21 cellular contexts compared by ENCODE assay signal in the genomic region with DNA sequence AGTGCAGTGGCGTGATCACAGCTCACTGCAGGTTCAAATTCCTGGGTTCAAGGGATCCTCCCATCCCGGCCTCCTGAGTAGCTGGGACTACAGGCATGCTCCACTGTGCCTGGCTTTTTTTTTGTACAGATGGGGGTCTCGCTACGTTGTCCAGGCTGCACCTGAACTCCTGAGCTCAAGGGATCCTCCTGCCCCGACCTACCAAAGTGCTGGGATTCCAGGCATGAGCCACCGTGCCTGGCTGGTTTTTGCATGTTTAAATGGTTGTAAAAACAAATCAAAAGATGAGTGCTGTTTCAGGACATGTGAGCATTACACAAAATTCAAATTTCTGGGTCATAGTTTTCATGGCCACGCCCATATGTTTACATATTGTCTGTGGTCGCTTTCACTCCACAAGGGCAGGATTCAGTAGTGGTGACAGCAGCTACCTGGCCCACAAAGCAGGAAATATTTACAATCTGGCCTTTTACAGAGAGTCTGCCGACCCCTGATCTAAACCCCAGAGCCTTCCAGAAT. TPM values are rescaled to one million over a fixed set of nuclear protein-coding genes. Genes with fewer than 3 reads are reported as not detected.
A peak's percentile ranks its signal among the peaks of the same experiment; 100 is the strongest.
DNase-seq lines count a peak whose midpoint lies in the region; ATAC-seq lines count a peak whose summit lies in the region.
"Had no signal": no experiment of that assay in that cellular context is flagged by ENCODE, and none has a peak within 500 bp of the region (broad histone marks: within the 10 kb centered on the region; RNA-seq: fewer than 3 reads in every experiment).

No MANE protein-coding gene starts in this region.

- no peak overlapping the region for H3K27ac ChIP-seq in CD8-positive, alpha-beta memory T cell (ENCODE audit: low read depth, low read length)
- H3K27ac ChIP-seq: C4-2B had no signal

- DNase-seq in SIG-M5 treated with dmso at 0.1 percent for 504 hours (lab: John Stamatoyannopoulos, UW; ENCODE audit: unreplicated experiment) (peak; percentile 7), SIG-M5 (lab: John Stamatoyannopoulos, UW) (no peak), NCI-H526 treated with DMSO at 0.1 percent for 48 hours (lab: John Stamatoyannopoulos, UW) (peak; percentile 67), germinal center (ENCODE audit: low spot score) (no peak), UCSD-AML1 (lab: John Stamatoyannopoulos, UW; ENCODE audit: unreplicated experiment) (no peak)
- no peak for DNase-seq in CD8-positive, alpha-beta memory T cell
- DNase-seq in effector memory CD8-positive, alpha-beta T cell: no peak
- DNase-seq: GDM1, Kasumi-1, NCI-H1092 treated with DMSO at 0.1 percent for 48 hours, NCI-H1436 treated with DMSO at 0.1 percent for 48 hours, NCI-H1930, NCI-H748 treated with DMSO at 0.1 percent for 48 hours had no signal

- no peak overlapping the region for H3K4me3 ChIP-seq in CD8-positive, alpha-beta memory T cell (ENCODE audit: low read length)

- H3K27me3 Mint-ChIP-seq in CD8-positive, alpha-beta memory T cell: peaks cover 0 to 1% of the 10 kb centered on the region in 2 donors
- no peaks in the 10 kb centered on the region for H3K27me3 Mint-ChIP-seq in effector memory CD8-positive, alpha-beta T cell

- peak overlapping the region in 6 of 8 donors; percentile 7 to 72 (median 58) for H3K27ac Mint-ChIP-seq in CD8-positive, alpha-beta memory T cell
- no peak overlapping the region for H3K27ac Mint-ChIP-seq in effector memory CD8-positive, alpha-beta T cell

- peaks cover 9% of the 10 kb centered on the region for H3K4me1 ChIP-seq in CD8-positive, alpha-beta memory T cell (ENCODE audit: insufficient read depth, low read length)

- peaks cover 10 to 20% (median 16%) of the 10 kb centered on the region in 5 donors for H3K9me3 Mint-ChIP-seq in CD8-positive, alpha-beta memory T cell
- peaks cover 8 to 11% of the 10 kb centered on the region in 2 donors for H3K9me3 Mint-ChIP-seq in effector memory CD8-positive, alpha-beta T cell

- peaks cover 15% of the 10 kb centered on the region for H3K9me3 ChIP-seq in CD8-positive, alpha-beta memory T cell (ENCODE audit: low read length)

- POLR2A ChIA-PET in CD8-positive, alpha-beta memory T cell (lab: Charles Lee): interaction anchor here (1.1 kb wide), 1 partner anchor 19 kb away, joined by 6 read pairs; a partner anchor contains a TSS

- peaks cover 23 to 28% (median 25%) of the 10 kb centered on the region in 3 donors for H3K4me1 Mint-ChIP-seq in CD8-positive, alpha-beta memory T cell
- H3K4me1 Mint-ChIP-seq in effector memory CD8-positive, alpha-beta T cell (ENCODE audit: low read depth in 2 of 2): peaks cover 11 to 15% of the 10 kb centered on the region in 2 donors

- no peaks in the 10 kb centered on the region for H3K27me3 ChIP-seq in CD8-positive, alpha-beta memory T cell (ENCODE audit: insufficient read depth, low read length, poor library complexity, severe bottlenecking)

- peaks cover 7 to 22% (median 20%) of the 10 kb centered on the region in 3 donors for H3K36me3 Mint-ChIP-seq in CD8-positive, alpha-beta memory T cell
- H3K36me3 Mint-ChIP-seq in effector memory CD8-positive, alpha-beta T cell (ENCODE audit: insufficient read depth): peaks cover 29% of the 10 kb centered on the region

- CTCF ChIA-PET in CD8-positive, alpha-beta memory T cell (lab: Charles Lee): interaction anchor here (1.0 to 2.2 kb wide), 4 partner anchors 17 to 42 kb away, joined by 3 to 9 read pairs (median 4); a partner anchor contains a TSS

- peaks cover 7% of the 10 kb centered on the region for H3K36me3 ChIP-seq in CD8-positive, alpha-beta memory T cell (ENCODE audit: insufficient read depth, low read length)

- H3K4me3 Mint-ChIP-seq in CD8-positive, alpha-beta memory T cell: peak overlapping the region in 1 of 7 donors; percentile 46
- H3K4me3 Mint-ChIP-seq in effector memory CD8-positive, alpha-beta T cell: no peak overlapping the region

- ATAC-seq in effector memory CD8-positive, alpha-beta T cell (replicated peaks): peak; percentile 27
- no peak for ATAC-seq in GM21526 (IDR thresholded peaks at IDR 0.05; ENCODE audit: low FRiP score, unreplicated experiment)
- ATAC-seq: Panc1 had no signal

RNA-seq across cellular contexts. Expression of a gene that starts 5.3 kb away (rescaled TPM):
- 10 to 100 TPM; 27.6 to 28.1 TPM for total RNA-seq in CD8-positive, alpha-beta memory T cell
- 142 TPM for polyA plus RNA-seq in CD8-positive, alpha-beta memory T cell
- total RNA-seq: MCF 10A, NCI-H460 had no signal

RNA-seq across cellular contexts. Expression of a gene that starts 8.8 kb away (rescaled TPM):
- total RNA-seq in CD8-positive, alpha-beta memory T cell: not detected
- polyA plus RNA-seq in CD8-positive, alpha-beta memory T cell: not detected
- total RNA-seq: A172, Daoy, H4, MCF 10A, NCI-H460 had no signal

RNA-seq across cellular contexts. Expression of a gene that starts 18.4 kb away (rescaled TPM):
- 10 to 100 TPM; 85.0 to 95.3 TPM for total RNA-seq in CD8-positive, alpha-beta memory T cell
- 113 TPM for polyA plus RNA-seq in CD8-positive, alpha-beta memory T cell

RNA-seq across cellular contexts. Expression of a gene that starts 19.4 kb away (rescaled TPM):
- total RNA-seq in CD8-positive, alpha-beta memory T cell: 10 to 100 TPM; 36.3 to 39.0 TPM
- 40.8 TPM for polyA plus RNA-seq in CD8-positive, alpha-beta memory T cell

Comparison
In these comparisons a context has a peak if more than half of its experiments do, and no peak if none do; other contexts are left out.
1. DNase-seq: peak in SIG-M5 treated with dmso at 0.1 percent for 504 hours (single experiment) and NCI-H526 treated with DMSO at 0.1 percent for 48 hours (single experiment); none in SIG-M5 (single experiment), CD8-positive, alpha-beta memory T cell (0 of 5), effector memory CD8-positive, alpha-beta T cell (0 of 3), germinal center (single experiment) and UCSD-AML1 (single experiment).
2. H3K27ac Mint-ChIP-seq: peak in CD8-positive, alpha-beta memory T cell (6 of 8); none in effector memory CD8-positive, alpha-beta T cell (0 of 2).